Comparison of ENCODE assay signal across 23 cellular contexts in the genomic region with DNA sequence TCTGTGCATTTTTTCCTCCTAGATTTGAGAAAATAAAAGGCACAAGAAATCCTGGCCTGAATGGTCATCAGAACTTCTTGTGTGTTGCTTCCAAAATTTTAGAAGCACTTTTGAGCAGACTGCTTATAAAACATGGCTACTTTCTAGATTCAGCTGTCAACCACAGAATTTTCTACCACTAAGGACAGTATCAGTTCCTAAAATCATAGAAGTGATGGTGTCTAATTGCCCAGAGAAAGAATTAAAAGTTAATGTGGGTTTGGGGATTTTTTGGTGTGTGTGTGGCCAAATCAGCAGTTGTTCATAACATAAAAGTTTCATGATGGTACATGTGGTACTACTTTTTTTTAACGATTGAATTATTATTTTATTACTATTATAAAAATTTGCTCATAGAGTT.
A peak's percentile ranks its signal among the peaks of the same experiment; 100 is the strongest.
DNase-seq lines count a peak whose midpoint lies in the region; ATAC-seq, FAIRE-seq and TF ChIP-seq lines count a peak whose summit lies in the region.
"Had no signal": no experiment of that assay in that cellular context is flagged by ENCODE, and none has a peak within 500 bp of the region (broad histone marks: within the 10 kb centered on the region; RNA-seq: fewer than 3 reads in every experiment).

No MANE protein-coding gene starts in this region.

- no peak overlapping the region for H3K27ac Mint-ChIP-seq in T-helper 17 cell
- H3K27ac Mint-ChIP-seq: CD4-positive, alpha-beta memory T cell had no signal

- ATAC-seq in GM18909 (IDR thresholded peaks at IDR 0.05; ENCODE audit: poor library complexity, unreplicated experiment) (peak; percentile 52), HG02938 (IDR thresholded peaks at IDR 0.05; ENCODE audit: unreplicated experiment) (peak; percentile 74), T-helper 17 cell (no peak), GM21390 (IDR thresholded peaks at IDR 0.05; ENCODE audit: unreplicated experiment) (no peak)

- no peak overlapping the region for H3K4me3 Mint-ChIP-seq in T-helper 17 cell
- H3K4me3 Mint-ChIP-seq: CD4-positive, alpha-beta memory T cell had no signal

- no peaks in the 10 kb centered on the region for H3K9me3 ChIP-seq in T-helper 17 cell (ENCODE audit: control insufficient read depth, low read length, poor library complexity, severe bottlenecking)
- H3K9me3 ChIP-seq: HAP-1 had no signal

- no peaks in the 10 kb centered on the region for H3K4me1 Mint-ChIP-seq in T-helper 17 cell
- H3K4me1 Mint-ChIP-seq: CD4-positive, alpha-beta memory T cell had no signal

- no peaks in the 10 kb centered on the region for H3K36me3 Mint-ChIP-seq in T-helper 17 cell (ENCODE audit: low read depth)
- H3K36me3 Mint-ChIP-seq: CD4-positive, alpha-beta memory T cell had no signal

- FAIRE-seq in GM12891 (lab: Jason Lieb, UNC): no peak
- FAIRE-seq: GM19239 had no signal

- peaks cover 22% of the 10 kb centered on the region for H3K27me3 Mint-ChIP-seq in T-helper 17 cell

- TF ChIP-seq POLR2A in GM12891 (IDR thresholded peaks at IDR 0.05; ENCODE audit: low read depth, low read length): no peak

- DNase-seq in GM12891 (ENCODE audit: insufficient read length, low spot score) (no peak), MV-4-11 (lab: John Stamatoyannopoulos, UW) (peak; percentile 28), T-helper 17 cell (no peak), NCI-H510A (lab: John Stamatoyannopoulos, UW) (no peak), mesenteric fat pad (ENCODE audit: low spot score) (no peak)
- DNase-seq: Calu3; CD4-positive, alpha-beta memory T cell; DMS53; IMR-90; Kasumi-1; MM.1S; NCI-H1105; NCI-H1694; NCI-H2107; NCI-H2227 treated with DMSO at 0.1 percent for 48 hours; NCI-H524 treated with DMSO at 0.1 percent for 48 hours; NK-92 treated with Interleukin-12 subunit alpha and Interleukin-12 subunit beta, amount 100 ng/mL, for 24 hours; RPMI8226 had no signal

TF ChIP-seq in GM12891, 5 proteins besides CTCF, POLR2A, EP300 and RAD21:
- TF ChIP-seq POLR2AphosphoS5 (IDR thresholded peaks at IDR 0.05; ENCODE audit: low read depth, low read length) (no peak), SPI1 (IDR thresholded peaks at IDR 0.05; ENCODE audit: low read depth, low read length) (peak; percentile 84)

Comparison
In these comparisons a context has a peak if more than half of its experiments do, and no peak if none do; other contexts are left out.
1. ATAC-seq: peak in GM18909 (single experiment) and HG02938 (single experiment); none in T-helper 17 cell (single experiment) and GM21390 (single experiment).